ENCODE assay signal across 24 cellular contexts in genomic region chr22:50082197-50082715, GRCh38. TPM values are rescaled to one million over a fixed set of nuclear protein-coding genes. Genes with fewer than 3 reads are reported as not detected.
DNase-seq lines count a peak whose midpoint lies in the region; ATAC-seq and TF ChIP-seq lines count a peak whose summit lies in the region.
"Had no signal": no experiment of that assay in that cellular context is flagged by ENCODE, and none has a peak within 500 bp of the region (broad histone marks: within the 10 kb centered on the region; RNA-seq: fewer than 3 reads in every experiment).

No MANE protein-coding gene starts in this region.

- DNase-seq in cardiac septum (ENCODE audit: low spot score) = peak; percentile 51
- DNase-seq in heart left ventricle = no peak
- no peak for DNase-seq in GM23338 (ENCODE audit: low spot score)
- no peak for DNase-seq in natural killer cell
- DNase-seq in NCI-H2029 (lab: John Stamatoyannopoulos, UW) = no peak
- DNase-seq in C1 segment of cervical spinal cord (lab: John Stamatoyannopoulos, UW) = no peak
- no peak for DNase-seq in tibial nerve (ENCODE audit: low spot score in 2 of 2)
- no peak for DNase-seq in DMS153 (lab: John Stamatoyannopoulos, UW)
- DNase-seq: ACHN; CD8-positive, alpha-beta memory T cell; NCI-H1048; NCI-H1417; NCI-H1694; NCI-H2081; NCI-H2227 treated with DMSO at 0.1 percent for 48 hours; NCI-H526 treated with DMSO at 0.1 percent for 48 hours; SHP77 had no signal

- H3K4me1 Mint-ChIP-seq in GM23338 (peaks cover 10% of the 10 kb centered on the region), natural killer cell (peaks cover 18 to 35% of the 10 kb centered on the region in 2 donors)

- no peaks in the 10 kb centered on the region for H3K79me2 ChIP-seq in GM23338 (replicated peaks; ENCODE audit: insufficient read depth)

- TF ChIP-seq POLR2A in heart left ventricle (IDR thresholded peaks at IDR 0.05) (no peak), tibial nerve (IDR thresholded peaks at IDR 0.05) (no peak)

- no peaks in the 10 kb centered on the region for H4K20me1 ChIP-seq in GM23338 (replicated peaks; ENCODE audit: insufficient read depth)

- H3K27ac Mint-ChIP-seq in GM23338 = no peak overlapping the region
- peak overlapping the region; percentile 58 to 71 for H3K27ac Mint-ChIP-seq in natural killer cell
- H3K27ac Mint-ChIP-seq: IgD-negative memory B cell had no signal

- no peaks in the 10 kb centered on the region for H3K9me2 ChIP-seq in GM23338 (ENCODE audit: insufficient read depth)

- no peaks in the 10 kb centered on the region for H3F3A ChIP-seq in GM23338 (replicated peaks; ENCODE audit: low read depth)

- H3K27me3 ChIP-seq in heart left ventricle = peaks cover 0 to 46% (median 9%) of the 10 kb centered on the region in 9 donors
- H3K27me3 ChIP-seq in GM23338 (ENCODE audit: insufficient read depth) = no peaks in the 10 kb centered on the region
- H3K27me3 ChIP-seq in tibial nerve = peaks cover 0 to 35% of the 10 kb centered on the region in 2 donors

- intact Hi-C loops in cardiac septum (cut with DNase I) (no loop called here), heart left ventricle (cut with DNase I) (no loop called here), natural killer cell (cut with micrococcal nuclease) (no loop called here)

- no peak for ATAC-seq in heart left ventricle
- no peak for ATAC-seq in GM23338
- no peak for ATAC-seq in natural killer cell
- ATAC-seq: HCT116 had no signal

- H3K27ac ChIP-seq in heart left ventricle (no peak overlapping the region), GM23338 (ENCODE audit: low read depth) (no peak overlapping the region), tibial nerve (no peak overlapping the region)
- H3K27ac ChIP-seq: C4-2B, KMS-11 had no signal

- peaks cover 0 to 9% (median 0%) of the 10 kb centered on the region in 12 donors for H3K9me3 ChIP-seq in heart left ventricle
- no peaks in the 10 kb centered on the region for H3K9me3 ChIP-seq in tibial nerve

- H3K4me3 ChIP-seq in heart left ventricle (no peak overlapping the region), GM23338 (no peak overlapping the region), tibial nerve (no peak overlapping the region)

- TF ChIP-seq EP300 in tibial nerve (IDR thresholded peaks at IDR 0.05) = no peak

- H2AFZ ChIP-seq in GM23338 = peak overlapping the region; percentile 43; the same call in 1 of the 2 replicates

- H3K27me3 Mint-ChIP-seq in GM23338 (ENCODE audit: insufficient read depth, low read depth, poor library complexity) = peaks cover 18% of the 10 kb centered on the region
- H3K27me3 Mint-ChIP-seq in natural killer cell (ENCODE audit: low read depth in 2 of 2) = no peaks in the 10 kb centered on the region

- H3K4me3 Mint-ChIP-seq in GM23338 (no peak overlapping the region), natural killer cell (peak overlapping the region; percentile 81)
- H3K4me3 Mint-ChIP-seq: IgD-negative memory B cell had no signal

- no peak overlapping the region for H3K4me2 ChIP-seq in GM23338
- H3K4me2 ChIP-seq: KMS-11 had no signal

- peaks cover 0 to 6% (median 0%) of the 10 kb centered on the region in 12 donors for H3K4me1 ChIP-seq in heart left ventricle
- H3K4me1 ChIP-seq in GM23338 (ENCODE audit: insufficient read depth) = no peaks in the 10 kb centered on the region; the same call in 1 of the 2 replicates
- H3K4me1 ChIP-seq in tibial nerve = peaks cover 0 to 9% (median 0%) of the 10 kb centered on the region in 4 donors

- WGBS in heart left ventricle, 4 donors = 84 to 91% (median 88%) methylated on average over 18 of the region's 18 CpGs
- 74 to 86% methylated on average over 14 to 18 of the region's 18 CpGs for WGBS in tibial nerve, 2 donors

- TF ChIP-seq CTCF in heart left ventricle (IDR thresholded peaks at IDR 0.05) (no peak), GM23338 (conservative IDR thresholded peaks at IDR 0.05; ENCODE audit: low read depth in 2 of 2) (no peak), natural killer cell (IDR thresholded peaks at IDR 0.05) (no peak), tibial nerve (IDR thresholded peaks at IDR 0.05) (no peak)

- H3K36me3 Mint-ChIP-seq in GM23338 (ENCODE audit: low read depth) = no peaks in the 10 kb centered on the region
- no peaks in the 10 kb centered on the region for H3K36me3 Mint-ChIP-seq in natural killer cell
- H3K36me3 Mint-ChIP-seq: CD8-positive, alpha-beta memory T cell; IgD-negative memory B cell had no signal

- H3K36me3 ChIP-seq in heart left ventricle (no peaks in the 10 kb centered on the region), GM23338 (ENCODE audit: insufficient read depth) (no peaks in the 10 kb centered on the region), tibial nerve (no peaks in the 10 kb centered on the region)

- no peaks in the 10 kb centered on the region for H3K9me3 Mint-ChIP-seq in GM23338
- H3K9me3 Mint-ChIP-seq in natural killer cell = peaks cover 0 to 3% of the 10 kb centered on the region in 2 donors
- H3K9me3 Mint-ChIP-seq: CD8-positive, alpha-beta memory T cell had no signal

TF ChIP-seq in GM23338, 12 proteins besides CTCF, POLR2A, EP300 and RAD21:
- TF ChIP-seq, protein P1, sequence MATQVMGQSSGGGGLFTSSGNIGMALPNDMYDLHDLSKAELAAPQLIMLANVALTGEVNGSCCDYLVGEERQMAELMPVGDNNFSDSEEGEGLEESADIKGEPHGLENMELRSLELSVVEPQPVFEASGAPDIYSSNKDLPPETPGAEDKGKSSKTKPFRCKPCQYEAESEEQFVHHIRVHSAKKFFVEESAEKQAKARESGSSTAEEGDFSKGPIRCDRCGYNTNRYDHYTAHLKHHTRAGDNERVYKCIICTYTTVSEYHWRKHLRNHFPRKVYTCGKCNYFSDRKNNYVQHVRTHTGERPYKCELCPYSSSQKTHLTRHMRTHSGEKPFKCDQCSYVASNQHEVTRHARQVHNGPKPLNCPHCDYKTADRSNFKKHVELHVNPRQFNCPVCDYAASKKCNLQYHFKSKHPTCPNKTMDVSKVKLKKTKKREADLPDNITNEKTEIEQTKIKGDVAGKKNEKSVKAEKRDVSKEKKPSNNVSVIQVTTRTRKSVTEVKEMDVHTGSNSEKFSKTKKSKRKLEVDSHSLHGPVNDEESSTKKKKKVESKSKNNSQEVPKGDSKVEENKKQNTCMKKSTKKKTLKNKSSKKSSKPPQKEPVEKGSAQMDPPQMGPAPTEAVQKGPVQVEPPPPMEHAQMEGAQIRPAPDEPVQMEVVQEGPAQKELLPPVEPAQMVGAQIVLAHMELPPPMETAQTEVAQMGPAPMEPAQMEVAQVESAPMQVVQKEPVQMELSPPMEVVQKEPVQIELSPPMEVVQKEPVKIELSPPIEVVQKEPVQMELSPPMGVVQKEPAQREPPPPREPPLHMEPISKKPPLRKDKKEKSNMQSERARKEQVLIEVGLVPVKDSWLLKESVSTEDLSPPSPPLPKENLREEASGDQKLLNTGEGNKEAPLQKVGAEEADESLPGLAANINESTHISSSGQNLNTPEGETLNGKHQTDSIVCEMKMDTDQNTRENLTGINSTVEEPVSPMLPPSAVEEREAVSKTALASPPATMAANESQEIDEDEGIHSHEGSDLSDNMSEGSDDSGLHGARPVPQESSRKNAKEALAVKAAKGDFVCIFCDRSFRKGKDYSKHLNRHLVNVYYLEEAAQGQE (IDR thresholded peaks at IDR 0.05; ENCODE audit: unreplicated experiment) = no peak
- TF ChIP-seq ZNF331 (CRISPR knock-in tag; IDR thresholded peaks at IDR 0.05; ENCODE audit: low read depth) (no peak), JUNB (IDR thresholded peaks at IDR 0.05; ENCODE audit: unreplicated experiment) (no peak), CREB1 (CRISPR knock-in tag; IDR thresholded peaks at IDR 0.05; ENCODE audit: low read depth) (no peak), ZNF114 (CRISPR knock-in tag; IDR thresholded peaks at IDR 0.05) (no peak), EZH2phosphoT487 (IDR thresholded peaks at IDR 0.05; ENCODE audit: unreplicated experiment) (no peak)

RNA-seq across cellular contexts. Expression of gene MLC1, which starts 3.0 kb away (rescaled TPM):
- 0.13 TPM for total RNA-seq in cardiac septum
- total RNA-seq in heart left ventricle = under 1 TPM in 4 of 9 donors, not detected in 5; 0.07 to 0.80 (median 0.30) TPM
- polyA plus RNA-seq in heart left ventricle = under 1 TPM; 0.03 to 0.19 TPM
- total RNA-seq in GM23338 (2014; rRNA removed; shearing (Covaris generic)) = not detected in 2 replicates
- polyA plus RNA-seq in GM23338 (2016; fragmentation: Nextera tagmentation; extraction: Ambion mirVana) = not detected in 2 replicates
- 10 to 100 TPM; 67.7 to 96.1 (median 73.7) TPM for total RNA-seq in natural killer cell
- not detected for total RNA-seq in tibial nerve
- total RNA-seq: NCI-H460, SK-MEL-5 had no signal

RNA-seq across cellular contexts. Expression of gene MOV10L1, which starts 7.5 kb away (rescaled TPM):
- total RNA-seq in cardiac septum (0.46 TPM), heart left ventricle (under 1 TPM in 3 of 9 donors, not detected in 6; 0.09 to 0.63 (median 0.13) TPM), natural killer cell (1 to 10 TPM in 2 of 3 donors, not detected in 1; 1.0 to 1.7 TPM), tibial nerve (1 to 10 TPM; 1.0 to 3.7 (median 2.6) TPM)
- polyA plus RNA-seq in heart left ventricle (under 1 TPM; 0.06 to 0.27 TPM), GM23338 (2016; fragmentation: Nextera tagmentation; extraction: Ambion mirVana) (1.2 and 1.8 TPM in 2 replicates)
- 0.62 and 0.73 TPM in 2 replicates for total RNA-seq in GM23338 (2014; rRNA removed; shearing (Covaris generic))
- total RNA-seq: CD8-positive, alpha-beta memory T cell had no signal
- polyA plus RNA-seq: CD8-positive, alpha-beta memory T cell; IgD-negative memory B cell had no signal

RNA-seq across cellular contexts. Expression of gene TTLL8, which starts 24.2 kb away (rescaled TPM):
- not detected for total RNA-seq in cardiac septum
- not detected for total RNA-seq in heart left ventricle
- not detected for polyA plus RNA-seq in heart left ventricle
- not detected in 2 replicates for total RNA-seq in GM23338 (2014; rRNA removed; shearing (Covaris generic))
- polyA plus RNA-seq in GM23338 (2016; fragmentation: Nextera tagmentation; extraction: Ambion mirVana) = not detected in 2 replicates
- total RNA-seq in natural killer cell = not detected
- total RNA-seq in tibial nerve = not detected
- total RNA-seq: CD8-positive, alpha-beta memory T cell; H4; NCI-H460; SK-MEL-5 had no signal
- polyA plus RNA-seq: CD8-positive, alpha-beta memory T cell; IgD-negative memory B cell had no signal

Comparison
In these comparisons a context has a peak if more than half of its experiments do, and no peak if none do; other contexts are left out.
1. RNA of gene MLC1, which starts 3.0 kb away (total RNA-seq): 67.7 to 96.1 TPM in natural killer cell; 0.13 TPM in cardiac septum (single experiment), 0.07 to 0.80 TPM in heart left ventricle, not detected in GM23338 and not detected in tibial nerve; every median in the first group is over 10 times any median in the second.